In the genomic region with DNA sequence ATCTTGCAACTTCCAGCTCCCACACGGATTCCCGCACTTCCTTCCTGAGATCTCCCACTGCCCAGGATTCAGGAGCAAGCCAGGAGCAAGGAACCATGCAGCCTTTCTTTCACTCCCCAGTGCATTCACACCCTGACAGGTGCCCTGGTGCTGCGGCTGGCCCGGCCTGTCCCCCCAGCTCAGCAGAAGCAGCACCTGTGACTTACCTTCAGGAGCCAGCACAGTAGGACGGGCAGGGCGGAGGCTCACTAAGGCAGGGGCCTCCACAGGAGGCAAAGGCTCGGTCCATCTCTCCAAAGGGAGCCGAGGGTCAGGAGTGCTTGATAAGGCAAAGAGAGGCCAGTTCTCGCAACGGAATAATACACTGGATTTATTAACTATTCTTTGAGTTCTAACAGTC, we compare ENCODE assay signal across 38 cellular contexts. TPM values are rescaled to one million over a fixed set of nuclear protein-coding genes. Genes with fewer than 3 reads are reported as not detected.
"Had no signal": no experiment of that assay in that cellular context is flagged by ENCODE, and none has a peak within 500 bp of the region (broad histone marks: within the 10 kb centered on the region; RNA-seq: fewer than 3 reads in every experiment).

No MANE protein-coding gene starts in this region.

- H3K36me3 ChIP-seq: adrenal gland, ascending aorta, cardiac muscle cell, heart left ventricle, upper lobe of left lung had no signal

- DNase-seq: activated CD4-positive, alpha-beta memory T cell treated with anti-CD3 and anti-CD28 coated beads for 36 hours; activated CD4-positive, alpha-beta T cell treated with anti-CD3 and anti-CD28 coated beads, Interleukin-2, amount 10 ng/mL, durations not matched to agents 24 days and 14 days; activated CD4-positive, CD25-positive, alpha-beta regulatory T cell treated with anti-CD3 and anti-CD28 coated beads, Interleukin-2, amount 50 U/mL, for 72 hours; activated CD8-positive, alpha-beta memory T cell treated with anti-CD3 and anti-CD28 coated beads, Interleukin-2, amount 50 U/mL, for 4 hours; activated effector memory CD4-positive, alpha-beta T cell treated with anti-CD3 and anti-CD28 coated beads, Interleukin-2, amount 50 U/mL, for 16 hours; activated naive CD4-positive, alpha-beta T cell treated with anti-CD3 and anti-CD28 coated beads for 36 hours; activated naive CD8-positive, alpha-beta T cell treated with anti-CD3 and anti-CD28 coated beads for 36 hours; activated T-cell treated with anti-CD3 and anti-CD28 coated beads, Interleukin-2, amount 50 U/mL, for 1 hour; adrenal gland; cerebellar nuclear complex; effector memory CD8-positive, alpha-beta T cell; erythroblast; foreskin fibroblast; heart left ventricle; immature natural killer cell; kidney; left colon; naive thymus-derived CD8-positive, alpha-beta T cell; stimulated activated CD4-positive, alpha-beta T cell treated with anti-CD3 and anti-CD28 coated beads, Interleukin-12 subunit alpha, Interleukin-12 subunit beta, amount 100 ng/mL, for 4 hours; stimulated activated CD4-positive, alpha-beta T cell treated with anti-CD3 and anti-CD28 coated beads, Interleukin-4, amount 100 ng/mL, for 1 hour; WERI-Rb-1 had no signal

- H3K9me3 Mint-ChIP-seq: activated CD4-positive, alpha-beta memory T cell treated with anti-CD3 and anti-CD28 coated beads for 36 hours; activated CD4-positive, alpha-beta T cell treated with anti-CD3 and anti-CD28 coated beads, Interleukin-2, amount 10 ng/mL, durations not matched to agents 24 days and 14 days; activated naive CD4-positive, alpha-beta T cell treated with anti-CD3 and anti-CD28 coated beads for 36 hours; activated naive CD8-positive, alpha-beta T cell treated with anti-CD3 and anti-CD28 coated beads for 36 hours; activated T-helper 1 cell treated with anti-CD3 and anti-CD28 coated beads, Interleukin-12 subunit alpha, Interleukin-12 subunit beta, Interleukin-2, Interleukin-4 antibody, amounts not matched to agents 30 ng/mL and 10 ng/mL and 1 ng/mL, durations not matched to agents 14 hours and 24 hours and 36 hours; effector memory CD8-positive, alpha-beta T cell; immature natural killer cell; naive thymus-derived CD8-positive, alpha-beta T cell; neural crest cell; stimulated activated effector memory CD8-positive, alpha-beta T cell treated with anti-CD3 and anti-CD28 coated beads, Interleukin-12 subunit alpha, Interleukin-12 subunit beta, amount 100 ng/mL, for 72 hours; stimulated activated naive CD8-positive, alpha-beta T cell treated with anti-CD3 and anti-CD28 coated beads, Interleukin-15, Interleukin-2, amounts not matched to agents 100 ng/mL and 50 ng/mL, for 24 hours had no signal

- H3K27ac ChIP-seq: adrenal gland, ascending aorta, cardiac muscle cell, coronary artery, heart left ventricle, skin epidermis, upper lobe of left lung, vagina, WERI-Rb-1 had no signal

- ATAC-seq: effector memory CD8-positive, alpha-beta T cell; heart left ventricle; left colon; naive thymus-derived CD8-positive, alpha-beta T cell; sciatic nerve; stimulated activated effector memory CD8-positive, alpha-beta T cell treated with anti-CD3 and anti-CD28 coated beads, Interleukin-12 subunit alpha, Interleukin-12 subunit beta, amount 100 ng/mL, for 72 hours had no signal

- H3K36me3 Mint-ChIP-seq: activated CD4-positive, alpha-beta memory T cell treated with anti-CD3 and anti-CD28 coated beads for 36 hours; activated naive CD8-positive, alpha-beta T cell treated with anti-CD3 and anti-CD28 coated beads for 36 hours; brain; immature natural killer cell; naive thymus-derived CD8-positive, alpha-beta T cell; stimulated activated effector memory CD8-positive, alpha-beta T cell treated with anti-CD3 and anti-CD28 coated beads, Interleukin-12 subunit alpha, Interleukin-12 subunit beta, amount 100 ng/mL, for 72 hours had no signal

- H3K4me3 Mint-ChIP-seq: activated CD4-positive, alpha-beta memory T cell treated with anti-CD3 and anti-CD28 coated beads for 36 hours; activated CD4-positive, alpha-beta T cell treated with anti-CD3 and anti-CD28 coated beads, Interleukin-2, amount 10 ng/mL, durations not matched to agents 24 days and 14 days; activated naive CD4-positive, alpha-beta T cell treated with anti-CD3 and anti-CD28 coated beads for 36 hours; activated naive CD8-positive, alpha-beta T cell treated with anti-CD3 and anti-CD28 coated beads for 36 hours; activated T-helper 1 cell treated with anti-CD3 and anti-CD28 coated beads, Interleukin-12 subunit alpha, Interleukin-12 subunit beta, Interleukin-2, Interleukin-4 antibody, amounts not matched to agents 30 ng/mL and 10 ng/mL and 1 ng/mL, durations not matched to agents 14 hours and 24 hours and 36 hours; effector memory CD8-positive, alpha-beta T cell; immature natural killer cell; naive thymus-derived CD8-positive, alpha-beta T cell; neural crest cell; stimulated activated effector memory CD8-positive, alpha-beta T cell treated with anti-CD3 and anti-CD28 coated beads, Interleukin-12 subunit alpha, Interleukin-12 subunit beta, amount 100 ng/mL, for 72 hours; stimulated activated naive CD8-positive, alpha-beta T cell treated with anti-CD3 and anti-CD28 coated beads, Interleukin-15, Interleukin-2, amounts not matched to agents 100 ng/mL and 50 ng/mL, for 24 hours had no signal

- H3K9me3 ChIP-seq: adrenal gland, ascending aorta, heart left ventricle, upper lobe of left lung, vagina had no signal

- H3K4me3 ChIP-seq: adrenal gland, ascending aorta, cardiac muscle cell, coronary artery, skin epidermis, upper lobe of left lung, vagina had no signal

- H3K27ac Mint-ChIP-seq: activated CD4-positive, alpha-beta memory T cell treated with anti-CD3 and anti-CD28 coated beads for 36 hours; activated CD4-positive, alpha-beta T cell treated with anti-CD3 and anti-CD28 coated beads, Interleukin-2, amount 10 ng/mL, durations not matched to agents 24 days and 14 days; activated naive CD4-positive, alpha-beta T cell treated with anti-CD3 and anti-CD28 coated beads for 36 hours; activated naive CD8-positive, alpha-beta T cell treated with anti-CD3 and anti-CD28 coated beads for 36 hours; activated T-helper 1 cell treated with anti-CD3 and anti-CD28 coated beads, Interleukin-12 subunit alpha, Interleukin-12 subunit beta, Interleukin-2, Interleukin-4 antibody, amounts not matched to agents 30 ng/mL and 10 ng/mL and 1 ng/mL, durations not matched to agents 14 hours and 24 hours and 36 hours; effector memory CD8-positive, alpha-beta T cell; immature natural killer cell; stimulated activated effector memory CD8-positive, alpha-beta T cell treated with anti-CD3 and anti-CD28 coated beads, Interleukin-12 subunit alpha, Interleukin-12 subunit beta, amount 100 ng/mL, for 72 hours; stimulated activated naive CD8-positive, alpha-beta T cell treated with anti-CD3 and anti-CD28 coated beads, Interleukin-15, Interleukin-2, amounts not matched to agents 100 ng/mL and 50 ng/mL, for 24 hours had no signal

RNA-seq across cellular contexts. Expression of a gene that starts 4.8 kb away (rescaled TPM):
- total RNA-seq: activated CD4-positive, alpha-beta memory T cell treated with anti-CD3 and anti-CD28 coated beads for 36 hours; activated CD4-positive, alpha-beta T cell treated with anti-CD3 and anti-CD28 coated beads, Interleukin-2, amount 10 ng/mL, durations not matched to agents 24 days and 14 days; activated naive CD4-positive, alpha-beta T cell treated with anti-CD3 and anti-CD28 coated beads for 36 hours; activated naive CD8-positive, alpha-beta T cell treated with anti-CD3 and anti-CD28 coated beads for 36 hours; activated T-helper 1 cell treated with anti-CD3 and anti-CD28 coated beads, Interleukin-12 subunit alpha, Interleukin-12 subunit beta, Interleukin-2, Interleukin-4 antibody, amounts not matched to agents 30 ng/mL and 10 ng/mL and 1 ng/mL, durations not matched to agents 14 hours and 24 hours and 36 hours; adrenal gland; ascending aorta; kidney; left colon; lower leg skin; neural crest cell; omental fat pad; sciatic nerve; subcutaneous adipose tissue; T-helper 1 cell treated with Interleukin-12 subunit alpha and Interleukin-12 subunit beta and Interleukin-4 antibody, amounts not matched to agents 30 ng/mL and 1 ng/mL, for 36 hours; vagina had no signal
- polyA plus RNA-seq: adrenal gland, heart left ventricle, immature natural killer cell, thymus had no signal

RNA-seq across cellular contexts. Expression of a gene that starts 39.2 kb away (rescaled TPM):
- total RNA-seq: activated naive CD4-positive, alpha-beta T cell treated with anti-CD3 and anti-CD28 coated beads for 36 hours; ascending aorta; naive thymus-derived CD8-positive, alpha-beta T cell had no signal
